14 cellular contexts compared by ENCODE assay signal in genomic region chr17:17421346-17422216, GRCh38.
"Had no signal": no experiment of that assay in that cellular context is flagged by ENCODE, and none has a peak within 500 bp of the region (broad histone marks: within the 10 kb centered on the region; RNA-seq: fewer than 3 reads in every experiment).

No MANE protein-coding gene starts in this region.

- H3K36me3 ChIP-seq: neural progenitor cell, pancreas, thoracic aorta had no signal

- DNase-seq: activated CD4-positive, alpha-beta T cell treated with anti-CD3 and anti-CD28 coated beads, Interleukin-2, amount 50 U/mL, for 1 hour; activated CD8-positive, alpha-beta memory T cell treated with anti-CD3 and anti-CD28 coated beads for 24 hours; activated gamma-delta T cell treated with Interleukin-2 at 50 U/mL for 16 hours; activated naive CD8-positive, alpha-beta T cell treated with anti-CD3 and anti-CD28 coated beads for 36 hours; cortex of kidney; effector memory CD4-positive, alpha-beta T cell; foreskin keratinocyte; naive B cell; pancreas; stimulated activated CD4-positive, alpha-beta T cell treated with anti-CD3 and anti-CD28 coated beads, Interleukin-4, amount 100 ng/mL, for 4 hours; SW 1271 had no signal

- H3K9ac ChIP-seq: neural progenitor cell had no signal

- H3K27ac ChIP-seq: foreskin keratinocyte, neural progenitor cell, pancreas, thoracic aorta had no signal

- H3K9me3 ChIP-seq: pancreas, thoracic aorta had no signal

- ATAC-seq: foreskin keratinocyte had no signal

- H3K4me3 ChIP-seq: neural progenitor cell, pancreas, smooth muscle cell, thoracic aorta had no signal

- H3K4me2 ChIP-seq: neural progenitor cell, smooth muscle cell had no signal

- H3K27me3 ChIP-seq: neural progenitor cell, pancreas had no signal

- H2AFZ ChIP-seq: neural progenitor cell had no signal

- H3K4me1 ChIP-seq: foreskin keratinocyte, neural progenitor cell had no signal

- FAIRE-seq: pancreas had no signal
